Comparison of ENCODE assay signal across 8 cellular contexts in the genomic region with DNA sequence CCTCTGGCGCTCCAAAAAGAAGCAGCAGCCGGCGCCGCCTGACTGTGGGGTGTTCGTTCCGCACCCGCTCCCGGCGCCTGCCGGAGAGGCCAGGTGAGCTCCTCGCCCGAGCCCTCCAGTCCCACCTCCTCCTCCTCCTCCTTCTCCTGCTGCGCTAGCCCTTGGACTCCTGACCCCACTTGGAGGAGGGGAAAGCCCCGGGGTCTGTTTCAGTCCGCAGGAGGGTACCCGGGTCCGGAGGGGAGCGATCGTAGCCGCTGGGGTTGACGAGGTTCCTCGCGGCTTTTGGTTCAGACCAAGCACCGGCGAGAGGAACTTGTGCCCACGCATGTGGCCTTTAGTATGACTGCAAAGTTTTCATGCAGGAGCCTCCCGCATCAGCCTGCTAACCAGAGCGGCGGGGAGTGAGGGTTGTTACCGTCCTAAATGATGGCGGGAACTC. TPM values are rescaled to one million over a fixed set of nuclear protein-coding genes. Genes with fewer than 3 reads are reported as not detected.
DNase-seq lines count a peak whose midpoint lies in the region; ATAC-seq and TF ChIP-seq lines count a peak whose summit lies in the region.

No MANE protein-coding gene starts in this region.

- H3K4me1 Mint-ChIP-seq in activated T-cell treated with anti-CD3 and anti-CD28 coated beads, Interleukin-2, amount 50 U/mL, for 72 hours (ENCODE audit: low read depth): peaks cover 14% of the 10 kb centered on the region
- H3K4me1 Mint-ChIP-seq in glutamatergic neuron (ENCODE audit: low read depth, unreplicated experiment): peaks cover 4% of the 10 kb centered on the region

- peak overlapping the region; percentile 92 to 94 for H3K4me3 Mint-ChIP-seq in activated T-cell treated with anti-CD3 and anti-CD28 coated beads, Interleukin-2, amount 50 U/mL, for 72 hours
- H3K4me3 Mint-ChIP-seq in glutamatergic neuron (ENCODE audit: unreplicated experiment): peak overlapping the region; percentile 82

- peaks cover 0 to 42% (median 26%) of the 10 kb centered on the region in 3 donors for H3K27me3 ChIP-seq in sigmoid colon

- TF ChIP-seq EP300 in sigmoid colon (IDR thresholded peaks at IDR 0.05): no peak

- peak; percentile 14 to 30 for ATAC-seq in activated CD4-positive, CD25-positive, alpha-beta regulatory T cell treated with anti-CD3 and anti-CD28 coated beads, Interleukin-2, amount 50 U/mL, for 24 hours
- ATAC-seq in activated T-cell treated with anti-CD3 and anti-CD28 coated beads, Interleukin-2, amount 50 U/mL, for 72 hours (replicated peaks in 1 of 2): peak; percentile 58 to 61
- ATAC-seq in HG03520 (IDR thresholded peaks at IDR 0.05; ENCODE audit: unreplicated experiment): no peak

- WGBS in sigmoid colon, 2 donors: 1% methylated on average over 31 of the region's 31 CpGs

- TF ChIP-seq CTCF in glutamatergic neuron (IDR thresholded peaks at IDR 0.05; ENCODE audit: partially characterized antibody, unreplicated experiment) (no peak), sigmoid colon (IDR thresholded peaks at IDR 0.05) (no peak)

- peak overlapping the region; percentile 34 to 63 (median 56) for H3K4me3 ChIP-seq in sigmoid colon

- in situ Hi-C loops in KBM-7 (cut with MboI; ENCODE audit: low pct_unique_long_range_greater_than_20kb, low sequenced_read_pairs): loop anchor here (25.0 kb wide), 1 partner anchor 201 kb away; no protein-coding TSS in a partner anchor

- H3K36me3 ChIP-seq in sigmoid colon: no peaks in the 10 kb centered on the region

- no peak for DNase-seq in activated CD4-positive, CD25-positive, alpha-beta regulatory T cell (lab: John Stamatoyannopoulos, UW)
- peak; percentile 45 for DNase-seq in KBM-7
- DNase-seq in activated T-cell treated with anti-CD3 and anti-CD28 coated beads, Interleukin-2, amount 50 U/mL, for 72 hours: peak; percentile 49 to 64
- DNase-seq in glutamatergic neuron: peak; percentile 21
- no peak for DNase-seq in sigmoid colon
- DNase-seq in hepatic stellate cell (ENCODE audit: low spot score): no peak

- peak overlapping the region in 3 of 4 donors; percentile 61 to 65 (median 65) for H3K27ac ChIP-seq in sigmoid colon

- H3K27me3 Mint-ChIP-seq in activated T-cell treated with anti-CD3 and anti-CD28 coated beads, Interleukin-2, amount 50 U/mL, for 72 hours (ENCODE audit: low read depth): peaks cover 59% of the 10 kb centered on the region
- peaks cover 12% of the 10 kb centered on the region for H3K27me3 Mint-ChIP-seq in glutamatergic neuron (ENCODE audit: unreplicated experiment)

- H3K9me3 Mint-ChIP-seq in activated T-cell treated with anti-CD3 and anti-CD28 coated beads, Interleukin-2, amount 50 U/mL, for 72 hours: no peaks in the 10 kb centered on the region
- H3K9me3 Mint-ChIP-seq in glutamatergic neuron (ENCODE audit: unreplicated experiment): peaks cover 5% of the 10 kb centered on the region

- no peaks in the 10 kb centered on the region for H3K36me3 Mint-ChIP-seq in activated T-cell treated with anti-CD3 and anti-CD28 coated beads, Interleukin-2, amount 50 U/mL, for 72 hours (ENCODE audit: insufficient read depth in 2 of 2)
- no peaks in the 10 kb centered on the region for H3K36me3 Mint-ChIP-seq in glutamatergic neuron (ENCODE audit: unreplicated experiment)

- TF ChIP-seq POLR2A in sigmoid colon (IDR thresholded peaks at IDR 0.05): no peak

- H3K9me3 ChIP-seq in sigmoid colon: no peaks in the 10 kb centered on the region

- H3K4me1 ChIP-seq in sigmoid colon: peaks cover 0 to 18% (median 13%) of the 10 kb centered on the region in 4 donors

- intact Hi-C loops in sigmoid colon (cut with DNase I): loop anchor here (2.0 to 5.0 kb wide), 3 partner anchors 76 to 206 kb away; no protein-coding TSS in a partner anchor

- no peak overlapping the region for H3K27ac Mint-ChIP-seq in activated T-cell treated with anti-CD3 and anti-CD28 coated beads, Interleukin-2, amount 50 U/mL, for 72 hours
- no peak overlapping the region for H3K27ac Mint-ChIP-seq in glutamatergic neuron (ENCODE audit: unreplicated experiment)

RNA-seq across cellular contexts. Expression of a gene that starts 0.5 kb away (rescaled TPM):
- 10 to 100 TPM; 37.4 to 50.7 TPM for total RNA-seq in activated T-cell treated with anti-CD3 and anti-CD28 coated beads, Interleukin-2, amount 50 U/mL, for 72 hours
- total RNA-seq in glutamatergic neuron (ENCODE audit: unreplicated experiment): 0.15 TPM
- 10 to 100 TPM in 1 of 4 donors, 1 to 10 TPM in 3; 5.8 to 16.8 (median 6.6) TPM for total RNA-seq in sigmoid colon
- 10 to 100 TPM; 10.2 to 26.5 (median 19.4) TPM for polyA plus RNA-seq in sigmoid colon

RNA-seq across cellular contexts. Expression of a gene that starts 35.5 kb away (rescaled TPM):
- total RNA-seq in activated T-cell treated with anti-CD3 and anti-CD28 coated beads, Interleukin-2, amount 50 U/mL, for 72 hours: 10 to 100 TPM; 32.1 to 38.4 TPM
- 24.8 TPM for total RNA-seq in glutamatergic neuron (ENCODE audit: unreplicated experiment)
- 10 to 100 TPM; 29.2 to 59.2 (median 47.3) TPM for total RNA-seq in sigmoid colon
- 10 to 100 TPM; 27.8 to 54.6 (median 48.6) TPM for polyA plus RNA-seq in sigmoid colon

Comparison
In these comparisons a context has a peak if more than half of its experiments do, and no peak if none do; other contexts are left out.
1. DNase-seq: peak in KBM-7 (single experiment), activated T-cell treated with anti-CD3 and anti-CD28 coated beads, Interleukin-2, amount 50 U/mL, for 72 hours (2 of 2) and glutamatergic neuron (single experiment); none in activated CD4-positive, CD25-positive, alpha-beta regulatory T cell (0 of 4), sigmoid colon (single experiment) and hepatic stellate cell (single experiment).